ENCODE assay signal across 16 cellular contexts in the genomic region with DNA sequence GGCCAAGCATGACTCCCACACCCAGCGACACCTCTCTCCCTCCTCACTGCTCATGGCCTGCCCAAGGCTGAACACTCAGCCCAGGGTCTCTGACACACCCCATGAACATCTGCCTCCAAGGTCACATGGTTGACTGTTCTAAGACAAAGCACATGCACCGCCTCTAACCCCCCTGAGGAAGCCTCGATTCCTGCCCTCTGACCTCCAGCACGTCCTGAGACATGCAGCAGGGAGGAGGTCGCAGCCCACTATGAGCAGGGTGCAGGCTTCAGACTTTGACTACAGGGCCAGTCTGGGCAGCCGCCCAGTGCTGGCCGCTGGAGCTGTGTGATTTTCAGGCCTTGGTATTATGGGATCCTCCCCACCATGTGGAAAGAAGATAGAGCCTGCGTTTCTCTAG. TPM values are rescaled to one million over a fixed set of nuclear protein-coding genes. Genes with fewer than 3 reads are reported as not detected.
DNase-seq lines count a peak whose midpoint lies in the region; ATAC-seq and TF ChIP-seq lines count a peak whose summit lies in the region.
"Had no signal": no experiment of that assay in that cellular context is flagged by ENCODE, and none has a peak within 500 bp of the region (broad histone marks: within the 10 kb centered on the region; RNA-seq: fewer than 3 reads in every experiment).

No MANE protein-coding gene starts in this region.

- H3K9me3 ChIP-seq in DND-41 (ENCODE audit: insufficient read depth, low read length, severe bottlenecking) (no peaks in the 10 kb centered on the region), body of pancreas (no peaks in the 10 kb centered on the region), iPS-20b (ENCODE audit: insufficient read depth, low read depth, low read length) (no peaks in the 10 kb centered on the region), spleen (no peaks in the 10 kb centered on the region)
- H3K9me3 ChIP-seq: gastrocnemius medialis had no signal

- no peak overlapping the region for H2AFZ ChIP-seq in DND-41 (ENCODE audit: low read depth, low read length)
- H2AFZ ChIP-seq: PC-9 had no signal

- peaks cover 60% of the 10 kb centered on the region for H3K36me3 Mint-ChIP-seq in activated T-cell treated with anti-CD3 and anti-CD28 coated beads, Interleukin-2, amount 50 U/mL, for 24 hours (ENCODE audit: low read depth)

- H3K27ac Mint-ChIP-seq in activated T-cell treated with anti-CD3 and anti-CD28 coated beads, Interleukin-2, amount 50 U/mL, for 24 hours = no peak overlapping the region
- H3K27ac Mint-ChIP-seq: activated CD4-positive, alpha-beta memory T cell treated with anti-CD3 and anti-CD28 coated beads, Interleukin-2, amount 10 ng/mL, durations not matched to agents 7 days and 5 days; activated naive CD4-positive, alpha-beta T cell treated with anti-CD3 and anti-CD28 coated beads for 36 hours; T-helper 2 cell treated with Interferon-gamma antibody and Interleukin-4, amounts not matched to agents 5 μg/mL and 100 μg/mL, for 36 hours had no signal

- H3K4me1 Mint-ChIP-seq in activated T-cell treated with anti-CD3 and anti-CD28 coated beads, Interleukin-2, amount 50 U/mL, for 24 hours (ENCODE audit: low read depth) = no peaks in the 10 kb centered on the region
- H3K4me1 Mint-ChIP-seq: activated CD4-positive, alpha-beta memory T cell treated with anti-CD3 and anti-CD28 coated beads, Interleukin-2, amount 10 ng/mL, durations not matched to agents 7 days and 5 days had no signal

- TF ChIP-seq CTCF in DND-41 (IDR thresholded peaks at IDR 0.05; ENCODE audit: borderline replicate concordance, extremely low read depth, low read length, poor library complexity, severe bottlenecking) (no peak), body of pancreas (IDR thresholded peaks at IDR 0.05) (no peak), spleen (IDR thresholded peaks at IDR 0.05 in 8 of 11, conservative IDR thresholded peaks at IDR 0.05 in 3 of 11) (no peak)

- TF ChIP-seq POLR2A in body of pancreas (IDR thresholded peaks at IDR 0.05) (no peak), spleen (IDR thresholded peaks at IDR 0.05) (no peak)

- no peaks in the 10 kb centered on the region for H3K9me3 Mint-ChIP-seq in activated T-cell treated with anti-CD3 and anti-CD28 coated beads, Interleukin-2, amount 50 U/mL, for 24 hours
- H3K9me3 Mint-ChIP-seq: activated CD4-positive, alpha-beta memory T cell treated with anti-CD3 and anti-CD28 coated beads, Interleukin-2, amount 10 ng/mL, durations not matched to agents 7 days and 5 days; activated naive CD4-positive, alpha-beta T cell treated with anti-CD3 and anti-CD28 coated beads for 36 hours; T-helper 2 cell treated with Interferon-gamma antibody and Interleukin-4, amounts not matched to agents 5 μg/mL and 100 μg/mL, for 36 hours had no signal

- H3K4me1 ChIP-seq in DND-41 (ENCODE audit: insufficient read depth, low read length) (no peaks in the 10 kb centered on the region), body of pancreas (peaks cover 40% of the 10 kb centered on the region), iPS-20b (ENCODE audit: insufficient read depth, low read length) (no peaks in the 10 kb centered on the region; the same call in 1 of the 2 replicates), spleen (peaks cover 17 to 57% (median 36%) of the 10 kb centered on the region in 6 donors)

- H3K9ac ChIP-seq in DND-41 (ENCODE audit: low read depth, low read length) (no peak overlapping the region), iPS-20b (ENCODE audit: low read depth, low read length) (no peak overlapping the region)

- H3K4me3 ChIP-seq in DND-41 (ENCODE audit: low read depth in 1 of 2, low read length in 2 of 2) = no peak overlapping the region
- H3K4me3 ChIP-seq in body of pancreas = no peak overlapping the region
- no peak overlapping the region for H3K4me3 ChIP-seq in iPS-20b (ENCODE audit: low read length)
- no peak overlapping the region for H3K4me3 ChIP-seq in spleen
- H3K4me3 ChIP-seq: gastrocnemius medialis, lung, PC-9 had no signal

- ATAC-seq in DND-41 (ENCODE audit: insufficient read depth, low read depth) = peak; percentile 39; the same call in 2 of the 3 replicates
- ATAC-seq in body of pancreas = no peak
- ATAC-seq in HG03439 (IDR thresholded peaks at IDR 0.05; ENCODE audit: unreplicated experiment) = no peak

- H3K4me3 Mint-ChIP-seq in activated T-cell treated with anti-CD3 and anti-CD28 coated beads, Interleukin-2, amount 50 U/mL, for 24 hours = no peak overlapping the region
- H3K4me3 Mint-ChIP-seq: activated CD4-positive, alpha-beta memory T cell treated with anti-CD3 and anti-CD28 coated beads, Interleukin-2, amount 10 ng/mL, durations not matched to agents 7 days and 5 days; activated naive CD4-positive, alpha-beta T cell treated with anti-CD3 and anti-CD28 coated beads for 36 hours; T-helper 2 cell treated with Interferon-gamma antibody and Interleukin-4, amounts not matched to agents 5 μg/mL and 100 μg/mL, for 36 hours had no signal

- H3K36me3 ChIP-seq in DND-41 (ENCODE audit: insufficient read depth, low read length) (peaks cover 97% of the 10 kb centered on the region), body of pancreas (replicated peaks in 1 of 2; ENCODE audit: insufficient read depth in 1 of 2, low read depth in 2 of 2) (peaks cover 10 to 52% of the 10 kb centered on the region in 2 donors), iPS-20b (ENCODE audit: insufficient read depth, low read depth, low read length) (peaks cover 79% of the 10 kb centered on the region), spleen (peaks cover 3 to 100% (median 69%) of the 10 kb centered on the region in 6 donors)

- intact Hi-C loops in body of pancreas (cut with DNase I) (no loop called here), spleen (cut with DNase I; ENCODE audit: low total_unique reads) (no loop called here)

- H3K79me2 ChIP-seq in DND-41 (ENCODE audit: insufficient read depth, low read length) = no peaks in the 10 kb centered on the region

- H3K27me3 ChIP-seq in DND-41 (ENCODE audit: insufficient read depth, low read length, poor library complexity) (no peaks in the 10 kb centered on the region), body of pancreas (no peaks in the 10 kb centered on the region), iPS-20b (ENCODE audit: insufficient read depth, low read length) (no peaks in the 10 kb centered on the region), spleen (replicated peaks in 1 of 7) (no peaks in the 10 kb centered on the region)
- H3K27me3 ChIP-seq: gastrocnemius medialis had no signal

- no peak overlapping the region for H3K4me2 ChIP-seq in DND-41 (ENCODE audit: insufficient read depth, low read length)
- H3K4me2 ChIP-seq: PC-9 had no signal

- DNase-seq in DND-41 (no peak), body of pancreas (no peak), spleen (no peak), OCI-M1 (lab: John Stamatoyannopoulos, UW) (no peak), NCI-H345 treated with DMSO at 0.1 percent for 48 hours (lab: John Stamatoyannopoulos, UW; ENCODE audit: unreplicated experiment) (no peak)
- DNase-seq in activated T-cell treated with anti-CD3 and anti-CD28 coated beads, Interleukin-2, amount 50 U/mL, for 24 hours = no peak
- DNase-seq: activated CD4-positive, alpha-beta memory T cell treated with anti-CD3 and anti-CD28 coated beads, Interleukin-2, amount 10 ng/mL, durations not matched to agents 7 days and 5 days; activated naive CD4-positive, alpha-beta T cell treated with anti-CD3 and anti-CD28 coated beads for 36 hours; gastrocnemius medialis; PC-9; stimulated activated CD4-positive, alpha-beta T cell treated with anti-CD3 and anti-CD28 coated beads, Interleukin-2, amount 100 ng/mL, for 48 hours; stimulated activated naive CD4-positive, alpha-beta T cell had no signal

- no peaks in the 10 kb centered on the region for H3K27me3 Mint-ChIP-seq in activated T-cell treated with anti-CD3 and anti-CD28 coated beads, Interleukin-2, amount 50 U/mL, for 24 hours
- H3K27me3 Mint-ChIP-seq: activated CD4-positive, alpha-beta memory T cell treated with anti-CD3 and anti-CD28 coated beads, Interleukin-2, amount 10 ng/mL, durations not matched to agents 7 days and 5 days had no signal

- H3K27ac ChIP-seq in DND-41 (ENCODE audit: low read length) (no peak overlapping the region), body of pancreas (peak overlapping the region in 3 of 4 donors; percentile 4 to 55 (median 39)), iPS-20b (ENCODE audit: low read length) (peak overlapping the region; percentile 36), spleen (peak overlapping the region in 5 of 8 donors; percentile 37 to 70 (median 59))
- H3K27ac ChIP-seq: gastrocnemius medialis, PC-9 had no signal

- 45 to 49% methylated on average over 7 to 8 of the region's 8 CpGs for WGBS in body of pancreas, 2 donors
- WGBS in spleen, 5 donors = 55 to 69% (median 62%) methylated on average over 7 to 8 of the region's 8 CpGs

- H4K20me1 ChIP-seq in DND-41 (ENCODE audit: insufficient read depth, low read length) = peaks cover 40% of the 10 kb centered on the region

RNA-seq across cellular contexts. Expression of gene RRBP1, which starts 46.2 kb away (rescaled TPM):
- total RNA-seq in body of pancreas (100 to 1,000 TPM; 313 to 511 TPM), spleen (100 to 1,000 TPM in 6 of 7 donors, 10 to 100 TPM in 1; 78.8 to 164 (median 122) TPM)
- polyA plus RNA-seq in spleen = 10 to 100 TPM; 17.0 to 27.3 (median 21.7) TPM
